1 cellular context compared by ENCODE assay signal in the genomic region with DNA sequence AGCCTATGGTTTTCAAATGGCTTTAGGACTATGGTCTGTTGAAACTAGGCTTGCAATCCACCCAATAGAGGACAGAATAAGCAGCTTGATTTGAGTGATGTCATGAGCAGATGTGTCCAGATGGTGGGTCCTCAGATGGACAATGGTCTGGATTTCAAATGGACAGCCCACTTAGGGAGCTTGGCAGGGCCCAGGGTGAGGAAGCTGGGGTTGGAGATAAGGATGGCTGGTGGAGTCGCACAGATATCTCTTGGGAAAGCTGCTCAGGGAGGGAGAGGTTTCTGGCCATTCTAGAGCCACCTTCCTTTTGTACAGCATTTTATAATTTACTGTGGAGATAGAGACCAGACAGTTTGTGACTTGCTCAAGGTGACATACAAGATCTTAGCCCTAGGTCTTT.
TF ChIP-seq lines count a peak whose summit lies in the region.

No MANE protein-coding gene starts in this region.

TF ChIP-seq in WTC11, 78 proteins besides CTCF, POLR2A, EP300 and RAD21 (continued from another document):
- TF ChIP-seq FOXP1 (CRISPR knock-in tag; IDR thresholded peaks at IDR 0.05; ENCODE audit: borderline replicate concordance) (no peak), JAZF1 (CRISPR knock-in tag; IDR thresholded peaks at IDR 0.05) (no peak), ZNF263 (CRISPR knock-in tag; IDR thresholded peaks at IDR 0.05; ENCODE audit: low read depth) (no peak), JUN (CRISPR knock-in tag; IDR thresholded peaks at IDR 0.05) (no peak), ATF3 (CRISPR knock-in tag; conservative IDR thresholded peaks at IDR 0.05) (no peak), NFYB (CRISPR knock-in tag; conservative IDR thresholded peaks at IDR 0.05; ENCODE audit: low read depth) (no peak)
- TF ChIP-seq, protein P1, sequence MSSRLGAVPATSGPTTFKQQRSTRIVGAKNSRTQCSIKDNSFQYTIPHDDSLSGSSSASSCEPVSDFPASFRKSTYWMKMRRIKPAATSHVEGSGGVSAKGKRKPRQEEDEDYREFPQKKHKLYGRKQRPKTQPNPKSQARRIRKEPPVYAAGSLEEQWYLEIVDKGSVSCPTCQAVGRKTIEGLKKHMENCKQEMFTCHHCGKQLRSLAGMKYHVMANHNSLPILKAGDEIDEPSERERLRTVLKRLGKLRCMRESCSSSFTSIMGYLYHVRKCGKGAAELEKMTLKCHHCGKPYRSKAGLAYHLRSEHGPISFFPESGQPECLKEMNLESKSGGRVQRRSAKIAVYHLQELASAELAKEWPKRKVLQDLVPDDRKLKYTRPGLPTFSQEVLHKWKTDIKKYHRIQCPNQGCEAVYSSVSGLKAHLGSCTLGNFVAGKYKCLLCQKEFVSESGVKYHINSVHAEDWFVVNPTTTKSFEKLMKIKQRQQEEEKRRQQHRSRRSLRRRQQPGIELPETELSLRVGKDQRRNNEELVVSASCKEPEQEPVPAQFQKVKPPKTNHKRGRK (CRISPR knock-in tag; IDR thresholded peaks at IDR 0.05; ENCODE audit: borderline replicate concordance), result no peak
- TF ChIP-seq, protein P2, sequence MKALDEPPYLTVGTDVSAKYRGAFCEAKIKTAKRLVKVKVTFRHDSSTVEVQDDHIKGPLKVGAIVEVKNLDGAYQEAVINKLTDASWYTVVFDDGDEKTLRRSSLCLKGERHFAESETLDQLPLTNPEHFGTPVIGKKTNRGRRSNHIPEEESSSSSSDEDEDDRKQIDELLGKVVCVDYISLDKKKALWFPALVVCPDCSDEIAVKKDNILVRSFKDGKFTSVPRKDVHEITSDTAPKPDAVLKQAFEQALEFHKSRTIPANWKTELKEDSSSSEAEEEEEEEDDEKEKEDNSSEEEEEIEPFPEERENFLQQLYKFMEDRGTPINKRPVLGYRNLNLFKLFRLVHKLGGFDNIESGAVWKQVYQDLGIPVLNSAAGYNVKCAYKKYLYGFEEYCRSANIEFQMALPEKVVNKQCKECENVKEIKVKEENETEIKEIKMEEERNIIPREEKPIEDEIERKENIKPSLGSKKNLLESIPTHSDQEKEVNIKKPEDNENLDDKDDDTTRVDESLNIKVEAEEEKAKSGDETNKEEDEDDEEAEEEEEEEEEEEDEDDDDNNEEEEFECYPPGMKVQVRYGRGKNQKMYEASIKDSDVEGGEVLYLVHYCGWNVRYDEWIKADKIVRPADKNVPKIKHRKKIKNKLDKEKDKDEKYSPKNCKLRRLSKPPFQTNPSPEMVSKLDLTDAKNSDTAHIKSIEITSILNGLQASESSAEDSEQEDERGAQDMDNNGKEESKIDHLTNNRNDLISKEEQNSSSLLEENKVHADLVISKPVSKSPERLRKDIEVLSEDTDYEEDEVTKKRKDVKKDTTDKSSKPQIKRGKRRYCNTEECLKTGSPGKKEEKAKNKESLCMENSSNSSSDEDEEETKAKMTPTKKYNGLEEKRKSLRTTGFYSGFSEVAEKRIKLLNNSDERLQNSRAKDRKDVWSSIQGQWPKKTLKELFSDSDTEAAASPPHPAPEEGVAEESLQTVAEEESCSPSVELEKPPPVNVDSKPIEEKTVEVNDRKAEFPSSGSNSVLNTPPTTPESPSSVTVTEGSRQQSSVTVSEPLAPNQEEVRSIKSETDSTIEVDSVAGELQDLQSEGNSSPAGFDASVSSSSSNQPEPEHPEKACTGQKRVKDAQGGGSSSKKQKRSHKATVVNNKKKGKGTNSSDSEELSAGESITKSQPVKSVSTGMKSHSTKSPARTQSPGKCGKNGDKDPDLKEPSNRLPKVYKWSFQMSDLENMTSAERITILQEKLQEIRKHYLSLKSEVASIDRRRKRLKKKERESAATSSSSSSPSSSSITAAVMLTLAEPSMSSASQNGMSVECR (CRISPR knock-in tag; IDR thresholded peaks at IDR 0.05; ENCODE audit: borderline replicate concordance), result no peak
